Comparison of ENCODE assay signal across 8 cellular contexts in genomic region chr19:13162749-13163608, GRCh38. TPM values are rescaled to one million over a fixed set of nuclear protein-coding genes. Genes with fewer than 3 reads are reported as not detected.
DNase-seq lines count a peak whose midpoint lies in the region; ATAC-seq and TF ChIP-seq lines count a peak whose summit lies in the region.

No MANE protein-coding gene starts in this region.

- peak overlapping the region; percentile 48; the same call in 1 of the 2 replicates for H2AFZ ChIP-seq in SK-N-SH (ENCODE audit: low read depth)

- CTCF ChIA-PET in SK-N-SH (lab: Yijun Ruan, JAX), result interaction anchor here (1.1 to 2.4 kb wide), 6 partner anchors 8 to 179 kb away, joined by 3 to 11 read pairs (median 5); partner anchors contain the start of genes IER2 and STX10

- peak overlapping the region; percentile 89 for H3K4me2 ChIP-seq in SK-N-SH

- peak; percentile 37 for ATAC-seq in GM21515 (IDR thresholded peaks at IDR 0.05; ENCODE audit: unreplicated experiment)
- peak; percentile 79 for ATAC-seq in omental fat pad (ENCODE audit: low FRiP score)

- no peaks in the 10 kb centered on the region for H3K9me2 ChIP-seq in SK-N-SH

- peak; percentile 9 for TF ChIP-seq POLR2A in testis (IDR thresholded peaks at IDR 0.05)

- no peak for TF ChIP-seq EP300 in SK-N-SH (IDR thresholded peaks at IDR 0.05; ENCODE audit: borderline replicate concordance in 1 of 2, low read depth in 1 of 2, low read length in 1 of 2)

- peak overlapping the region; percentile 97 to 100 for H3K27ac ChIP-seq in SK-N-SH (ENCODE audit: low read depth in 2 of 2, low read length in 1 of 2)
- H3K27ac ChIP-seq in testis, result peak overlapping the region; percentile 59 to 65

- H3K27me3 ChIP-seq in BE2C (no peaks in the 10 kb centered on the region), SK-N-SH (ENCODE audit: insufficient read depth) (no peaks in the 10 kb centered on the region), testis (no peaks in the 10 kb centered on the region)

- H3K9ac ChIP-seq in SK-N-SH, result peak overlapping the region; percentile 74

- H3K27ac Mint-ChIP-seq in activated naive CD4-positive, alpha-beta T cell treated with anti-CD3 and anti-CD28 coated beads, Interleukin-2, amount 50 U/mL, for 24 hours, result peak overlapping the region; percentile 84

- 7% methylated on average over 19 of the region's 57 CpGs for WGBS in SK-N-SH (ENCODE audit: low lambda C conversion rate)
- WGBS in testis, 2 donors, result 0 to 5% methylated on average over 31 to 49 of the region's 57 CpGs

- H3K36me3 ChIP-seq in BE2C (no peaks in the 10 kb centered on the region), SK-N-SH (replicated peaks in 1 of 2; ENCODE audit: control insufficient read depth in 1 of 2, insufficient read depth in 2 of 2, low read length in 1 of 2) (no peaks in the 10 kb centered on the region), testis (ENCODE audit: low read depth, missing control alignments) (no peaks in the 10 kb centered on the region)

- no peaks in the 10 kb centered on the region for H4K20me1 ChIP-seq in SK-N-SH (ENCODE audit: insufficient read depth)

- H3F3A ChIP-seq in SK-N-SH (replicated peaks; ENCODE audit: insufficient read depth), result peaks cover 51% of the 10 kb centered on the region

- DNase-seq in BE2C (peak; percentile 97), NAMALWA (ENCODE audit: low spot score) (peak; percentile 78), SK-N-SH (peak; percentile 90), glomerular visceral epithelial cell (ENCODE audit: extremely low spot score) (peak; percentile 96), omental fat pad (ENCODE audit: low spot score) (peak; percentile 92), testis (peak; percentile 95)

- H3K4me3 ChIP-seq in BE2C (ENCODE audit: low read depth, low read length) (peak overlapping the region; percentile 58), SK-N-SH (ENCODE audit: low read depth in 2 of 2, low read length in 1 of 2) (peak overlapping the region; percentile 25 to 58), testis (peak overlapping the region; percentile 33 to 50)

- peaks cover 68% of the 10 kb centered on the region for H3K4me1 Mint-ChIP-seq in activated naive CD4-positive, alpha-beta T cell treated with anti-CD3 and anti-CD28 coated beads, Interleukin-2, amount 50 U/mL, for 24 hours

- POLR2A ChIA-PET in SK-N-SH (lab: Yijun Ruan, JAX), result interaction anchor here (0.6 to 5.2 kb wide), 10 partner anchors 8 to 683 kb away, joined by 3 to 73 read pairs (median 4); partner anchors contain the start of genes IER2, JUNB and STX10

- no peak for TF ChIP-seq RAD21 in SK-N-SH (IDR thresholded peaks at IDR 0.05; ENCODE audit: low read length)

- H3K79me2 ChIP-seq in SK-N-SH (ENCODE audit: insufficient read depth), result peaks cover 10% of the 10 kb centered on the region; the same call in 1 of the 2 replicates

- intact Hi-C loops in testis (cut with DNase I; ENCODE audit: low total_unique reads), result no loop called here

- H3K9me3 Mint-ChIP-seq in activated naive CD4-positive, alpha-beta T cell treated with anti-CD3 and anti-CD28 coated beads, Interleukin-2, amount 50 U/mL, for 24 hours, result no peaks in the 10 kb centered on the region

- TF ChIP-seq CTCF in BE2C (IDR thresholded peaks at IDR 0.05; ENCODE audit: low read depth, low read length) (no peak), SK-N-SH (IDR thresholded peaks at IDR 0.05) (no peak), omental fat pad (IDR thresholded peaks at IDR 0.05) (no peak), testis (IDR thresholded peaks at IDR 0.05) (no peak)

- H3K36me3 Mint-ChIP-seq in activated naive CD4-positive, alpha-beta T cell treated with anti-CD3 and anti-CD28 coated beads, Interleukin-2, amount 50 U/mL, for 24 hours, result no peaks in the 10 kb centered on the region

- H3K9me3 ChIP-seq in BE2C (no peaks in the 10 kb centered on the region), SK-N-SH (no peaks in the 10 kb centered on the region), testis (no peaks in the 10 kb centered on the region)

- peaks cover 20% of the 10 kb centered on the region for H3K4me1 ChIP-seq in BE2C
- H3K4me1 ChIP-seq in SK-N-SH (ENCODE audit: control insufficient read depth in 1 of 2, insufficient read depth in 2 of 2, low read depth in 1 of 2, low read length in 1 of 2), result peaks cover 28 to 33% of the 10 kb centered on the region in 2 experiments; a peak in 3 of 4 replicates
- H3K4me1 ChIP-seq in testis, result peaks cover 17% of the 10 kb centered on the region

- H3K27me3 Mint-ChIP-seq in activated naive CD4-positive, alpha-beta T cell treated with anti-CD3 and anti-CD28 coated beads, Interleukin-2, amount 50 U/mL, for 24 hours, result no peaks in the 10 kb centered on the region

- H3K4me3 Mint-ChIP-seq in activated naive CD4-positive, alpha-beta T cell treated with anti-CD3 and anti-CD28 coated beads, Interleukin-2, amount 50 U/mL, for 24 hours, result peak overlapping the region; percentile 80

TF ChIP-seq in SK-N-SH, 30 proteins besides CTCF, POLR2A, EP300 and RAD21:
- peak; percentile 65; the same call in 1 of the 2 replicates for TF ChIP-seq MXI1 (IDR thresholded peaks at IDR 0.05; ENCODE audit: low read depth, low read length)
- TF ChIP-seq NRF1 (IDR thresholded peaks at IDR 0.05; ENCODE audit: low read depth, low read length), result peak; percentile 35; the same call in 1 of the 2 replicates
- peak; percentile 39; the same call in 1 of the 2 replicates for TF ChIP-seq POLR2AphosphoS5 (IDR thresholded peaks at IDR 0.05; ENCODE audit: low read depth, low read length)
- TF ChIP-seq PBX3 (IDR thresholded peaks at IDR 0.05), result peak; percentile 92
- TF ChIP-seq, protein P1, sequence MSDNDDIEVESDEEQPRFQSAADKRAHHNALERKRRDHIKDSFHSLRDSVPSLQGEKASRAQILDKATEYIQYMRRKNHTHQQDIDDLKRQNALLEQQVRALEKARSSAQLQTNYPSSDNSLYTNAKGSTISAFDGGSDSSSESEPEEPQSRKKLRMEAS (IDR thresholded peaks at IDR 0.05; ENCODE audit: low read depth), result peak; percentile 59; the same call in 1 of the 2 replicates
- TF ChIP-seq GABPA (IDR thresholded peaks at IDR 0.05; ENCODE audit: low read depth), result no peak
- TF ChIP-seq USF1 (IDR thresholded peaks at IDR 0.05; ENCODE audit: borderline replicate concordance, low read depth), result peak; percentile 54
- TF ChIP-seq RXRA (IDR thresholded peaks at IDR 0.05; ENCODE audit: borderline replicate concordance, low read depth), result peak; percentile 12; the same call in 1 of the 2 replicates
- no peak for TF ChIP-seq USF2 (IDR thresholded peaks at IDR 0.05; ENCODE audit: borderline replicate concordance, low read depth, low read length)

RNA-seq across cellular contexts. Expression of gene IER2, which starts 12.8 kb away (rescaled TPM):
- polyA plus RNA-seq in BE2C (2012; ENCODE audit: insufficient read depth, insufficient read length, low read depth), result 291 TPM
- 55.7 and 115 TPM in 2 replicates for polyA plus RNA-seq in SK-N-SH (2012; rRNA removed)
- 56.1 and 82.2 TPM in 2 replicates for polyA plus RNA-seq in SK-N-SH (2012; cell fraction: cytosol; rRNA removed)
- 210 and 342 TPM in 2 replicates for polyA plus RNA-seq in SK-N-SH (2012; cell fraction: nucleus; rRNA removed)
- total RNA-seq in omental fat pad, result 100 to 1,000 TPM; 110 to 253 (median 210) TPM
- total RNA-seq in testis, result 10 to 100 TPM; 18.1 to 29.4 TPM
- polyA plus RNA-seq in testis (ENCODE audit: insufficient read depth, low read depth, low replicate concordance), result 23.3 TPM

RNA-seq across cellular contexts. Expression of gene STX10, which starts 12.8 kb away (rescaled TPM):
- polyA plus RNA-seq in BE2C (2012; ENCODE audit: insufficient read depth, insufficient read length, low read depth), result 274 TPM
- 143 and 163 TPM in 2 replicates for polyA plus RNA-seq in SK-N-SH (2012; rRNA removed)
- 105 and 124 TPM in 2 replicates for polyA plus RNA-seq in SK-N-SH (2012; cell fraction: cytosol; rRNA removed)
- 322 and 532 TPM in 2 replicates for polyA plus RNA-seq in SK-N-SH (2012; cell fraction: nucleus; rRNA removed)
- total RNA-seq in omental fat pad, result 10 to 100 TPM; 41.0 to 97.6 (median 53.9) TPM
- total RNA-seq in testis, result 10 to 100 TPM; 27.2 to 37.6 TPM
- polyA plus RNA-seq in testis (ENCODE audit: insufficient read depth, low read depth, low replicate concordance), result 18.1 TPM

RNA-seq across cellular contexts. Expression of gene NACC1, which starts 44.9 kb away (rescaled TPM):
- 97.8 TPM for polyA plus RNA-seq in BE2C (2012; ENCODE audit: insufficient read depth, insufficient read length, low read depth)
- polyA plus RNA-seq in SK-N-SH (2012; rRNA removed) (72.8 and 127 TPM in 2 replicates), testis (ENCODE audit: insufficient read depth, low read depth, low replicate concordance) (38.2 TPM)
- polyA plus RNA-seq in SK-N-SH (2012; cell fraction: cytosol; rRNA removed), result 36.3 and 58.8 TPM in 2 replicates
- polyA plus RNA-seq in SK-N-SH (2012; cell fraction: nucleus; rRNA removed), result 107 and 113 TPM in 2 replicates
- total RNA-seq in omental fat pad (10 to 100 TPM; 12.0 to 44.7 (median 23.0) TPM), testis (100 to 1,000 TPM in 1 of 2 donors, 10 to 100 TPM in 1; 75.9 to 102 TPM)

RNA-seq across cellular contexts. Expression of gene TRMT1, which starts 46.4 kb away (rescaled TPM):
- polyA plus RNA-seq in BE2C (2012; ENCODE audit: insufficient read depth, insufficient read length, low read depth), result 98.5 TPM
- polyA plus RNA-seq in SK-N-SH (2012; rRNA removed) (60.9 and 64.9 TPM in 2 replicates), testis (ENCODE audit: insufficient read depth, low read depth, low replicate concordance) (35.9 TPM)
- 15.7 and 22.8 TPM in 2 replicates for polyA plus RNA-seq in SK-N-SH (2012; cell fraction: cytosol; rRNA removed)
- polyA plus RNA-seq in SK-N-SH (2012; cell fraction: nucleus; rRNA removed), result 485 and 635 TPM in 2 replicates
- total RNA-seq in omental fat pad (10 to 100 TPM; 27.0 to 70.5 (median 39.2) TPM), testis (10 to 100 TPM; 44.8 to 50.0 TPM)

Comparison
In these comparisons a context has a peak if more than half of its experiments do, and no peak if none do; other contexts are left out.
1. Peak in every context shown above with its lines: DNase-seq, ATAC-seq, H3K4me3 ChIP-seq and H3K27ac ChIP-seq.